8 cellular contexts compared by ENCODE assay signal in genomic region chr10:73625004-73625883, GRCh38. TPM values are rescaled to one million over a fixed set of nuclear protein-coding genes. Genes with fewer than 3 reads are reported as not detected.
DNase-seq lines count a peak whose midpoint lies in the region; ATAC-seq and TF ChIP-seq lines count a peak whose summit lies in the region.

No MANE protein-coding gene starts in this region.

- H4K12ac ChIP-seq in trophoblast cell (ENCODE audit: low read depth, low read length) = no peak overlapping the region

- H3K9me3 Mint-ChIP-seq in activated naive CD4-positive, alpha-beta T cell treated with anti-CD3 and anti-CD28 coated beads, Interleukin-2, amount 50 U/mL, for 72 hours = no peaks in the 10 kb centered on the region

- no CpG with 5 or more reads among the region's 46 CpGs for WGBS in trophoblast cell (ENCODE audit: extremely low coverage, insufficient coverage, insufficient read length)

- no peaks in the 10 kb centered on the region for H3K9me2 ChIP-seq in MM.1S (replicated peaks; ENCODE audit: insufficient read depth, low read length)

- no peaks in the 10 kb centered on the region for H3K36me3 ChIP-seq in H7 (replicated peaks; ENCODE audit: control insufficient read depth, insufficient read depth, low read length)
- H3K36me3 ChIP-seq in MM.1S (replicated peaks; ENCODE audit: insufficient read depth, low read length) = no peaks in the 10 kb centered on the region
- no peaks in the 10 kb centered on the region for H3K36me3 ChIP-seq in left ventricle myocardium inferior
- H3K36me3 ChIP-seq in trophoblast cell (ENCODE audit: control insufficient read depth in 1 of 2, insufficient read depth in 2 of 2, low read length in 2 of 2) = no peaks in the 10 kb centered on the region

- peak overlapping the region; percentile 17 for H3K18ac ChIP-seq in trophoblast cell (ENCODE audit: low read length)

- peaks cover 11% of the 10 kb centered on the region for H3K79me1 ChIP-seq in trophoblast cell (ENCODE audit: low read length)

- intact Hi-C loops in left ventricle myocardium inferior (cut with micrococcal nuclease) = no loop called here

- H3K79me2 ChIP-seq in MM.1S (ENCODE audit: low read length) = peaks cover 5% of the 10 kb centered on the region; the same call in 1 of the 2 replicates
- peaks cover 7% of the 10 kb centered on the region for H3K79me2 ChIP-seq in trophoblast cell (ENCODE audit: control insufficient read depth, insufficient read depth, low read length, poor library complexity)

- H4K8ac ChIP-seq in trophoblast cell (ENCODE audit: low read depth, low read length) = peak overlapping the region; percentile 55

- H3K4ac ChIP-seq in trophoblast cell (ENCODE audit: low read depth, low read length) = peak overlapping the region; percentile 7

- peak overlapping the region; percentile 10 for H3K14ac ChIP-seq in trophoblast cell (ENCODE audit: low read length)

- peaks cover 7 to 10% of the 10 kb centered on the region in 2 donors for H3K36me3 Mint-ChIP-seq in activated naive CD4-positive, alpha-beta T cell treated with anti-CD3 and anti-CD28 coated beads, Interleukin-2, amount 50 U/mL, for 72 hours

- H3K4me3 ChIP-seq in H7 (ENCODE audit: insufficient read depth, low read depth, low read length) (peak overlapping the region; percentile 47), MM.1S (ENCODE audit: low read length) (peak overlapping the region; percentile 84), left ventricle myocardium inferior (peak overlapping the region; percentile 95), trophoblast cell (ENCODE audit: low read depth, low read length) (peak overlapping the region; percentile 94)

- H3F3A ChIP-seq in MM.1S (ENCODE audit: insufficient read depth, low read length) = no peaks in the 10 kb centered on the region

- no peak overlapping the region for H2BK12ac ChIP-seq in trophoblast cell (ENCODE audit: low read length)

- H3K23ac ChIP-seq in trophoblast cell (ENCODE audit: low read length) = no peak overlapping the region

- H3K4me1 ChIP-seq in MM.1S (ENCODE audit: low read length) = no peaks in the 10 kb centered on the region
- peaks cover 21% of the 10 kb centered on the region for H3K4me1 ChIP-seq in left ventricle myocardium inferior
- peaks cover 0 to 3% of the 10 kb centered on the region in 2 experiments for H3K4me1 ChIP-seq in trophoblast cell (ENCODE audit: control insufficient read depth in 1 of 2, insufficient read depth in 2 of 2, low read length in 2 of 2)

- no peak overlapping the region for H2AK5ac ChIP-seq in trophoblast cell (ENCODE audit: low read length)

- peak overlapping the region; percentile 4 for H2BK5ac ChIP-seq in trophoblast cell (ENCODE audit: low read depth, low read length, poor library complexity)

- H4K20me1 ChIP-seq in MM.1S (ENCODE audit: insufficient read depth, low read length) = no peaks in the 10 kb centered on the region

- TF ChIP-seq CTCF in MM.1S (IDR thresholded peaks at IDR 0.05; ENCODE audit: low read length) (no peak), left ventricle myocardium inferior (IDR thresholded peaks at IDR 0.05; ENCODE audit: borderline replicate concordance) (no peak)

- H3K27ac ChIP-seq in MM.1S (ENCODE audit: low read length) = no peak overlapping the region
- H3K27ac ChIP-seq in left ventricle myocardium inferior (replicated peaks) = peak overlapping the region; percentile 77
- H3K27ac ChIP-seq in trophoblast cell (ENCODE audit: low read depth, low read length) = peak overlapping the region; percentile 28

- peak; percentile 2 to 71 for ATAC-seq in activated naive CD4-positive, alpha-beta T cell treated with anti-CD3 and anti-CD28 coated beads, Interleukin-2, amount 50 U/mL, for 72 hours

- H3K9ac ChIP-seq in MM.1S (ENCODE audit: low read length) (peak overlapping the region; percentile 56), trophoblast cell (ENCODE audit: low read length) (peak overlapping the region; percentile 86)

- peak overlapping the region; percentile 79 for H2AFZ ChIP-seq in MM.1S (ENCODE audit: low read length)
- H2AFZ ChIP-seq in trophoblast cell (ENCODE audit: insufficient read depth, low read length, poor library complexity) = peak overlapping the region; percentile 24

- H3K4me2 ChIP-seq in MM.1S (ENCODE audit: low read depth, low read length) = peak overlapping the region; percentile 53
- H3K4me2 ChIP-seq in trophoblast cell (ENCODE audit: low read length) = peak overlapping the region; percentile 88

- H3K27me3 ChIP-seq in H7 (ENCODE audit: control insufficient read depth, insufficient read depth, low read length) (no peaks in the 10 kb centered on the region), MM.1S (replicated peaks; ENCODE audit: insufficient read depth, low read length) (no peaks in the 10 kb centered on the region), left ventricle myocardium inferior (ENCODE audit: low read depth) (no peaks in the 10 kb centered on the region), trophoblast cell (ENCODE audit: insufficient read depth, low read length) (no peaks in the 10 kb centered on the region)

- peak overlapping the region; percentile 33 for H4K91ac ChIP-seq in trophoblast cell (ENCODE audit: low read depth, low read length)

- H3K9me3 ChIP-seq in MM.1S (replicated peaks; ENCODE audit: insufficient read depth, low read length) (no peaks in the 10 kb centered on the region), left ventricle myocardium inferior (replicated peaks) (no peaks in the 10 kb centered on the region), trophoblast cell (ENCODE audit: insufficient read depth, low read depth, low read length) (no peaks in the 10 kb centered on the region)

- peak overlapping the region; percentile 96 to 98 for H3K27ac Mint-ChIP-seq in activated naive CD4-positive, alpha-beta T cell treated with anti-CD3 and anti-CD28 coated beads, Interleukin-2, amount 50 U/mL, for 72 hours

- DNase-seq in activated CD8-positive, alpha-beta memory T cell treated with anti-CD3 and anti-CD28 coated beads, Interleukin-2, amount 50 U/mL, for 4 hours = peak; percentile 26
- DNase-seq in activated CD8-positive, alpha-beta memory T cell treated with anti-CD3 and anti-CD28 coated beads, Interleukin-2, amount 50 U/mL, for 48 hours = no peak
- peak; percentile 88 for DNase-seq in H7
- peak; percentile 27 for DNase-seq in MM.1S
- no peak for DNase-seq in activated naive CD4-positive, alpha-beta T cell treated with anti-CD3 and anti-CD28 coated beads, Interleukin-2, amount 50 U/mL, for 72 hours (ENCODE audit: low spot score in 2 of 2)
- peak; percentile 30 for DNase-seq in left ventricle myocardium inferior
- DNase-seq in trophoblast cell = peak; percentile 29 to 61
- no peak for DNase-seq in HPDE6-E6E7 (ENCODE audit: extremely low spot score)

- H2BK120ac ChIP-seq in trophoblast cell (ENCODE audit: insufficient read depth, low read length, poor library complexity) = peak overlapping the region; percentile 0

RNA-seq across cellular contexts. Expression of gene MYOZ1, which starts 16.0 kb away (rescaled TPM):
- 2.0 and 2.8 TPM in 2 replicates for total RNA-seq in H7 (2014; rRNA removed; shearing (Covaris generic))
- total RNA-seq in activated naive CD4-positive, alpha-beta T cell treated with anti-CD3 and anti-CD28 coated beads, Interleukin-2, amount 50 U/mL, for 72 hours = not detected
- 4.8 TPM for total RNA-seq in left ventricle myocardium inferior
- 16.9 and 17.4 TPM in 2 replicates for polyA plus RNA-seq in trophoblast cell (2013)

RNA-seq across cellular contexts. Expression of gene SYNPO2L, which starts 30.6 kb away (rescaled TPM):
- total RNA-seq in H7 (2014; rRNA removed; shearing (Covaris generic)) = 0.11 TPM in 1 of 2 replicates, not detected in the other
- total RNA-seq in activated naive CD4-positive, alpha-beta T cell treated with anti-CD3 and anti-CD28 coated beads, Interleukin-2, amount 50 U/mL, for 72 hours = not detected
- total RNA-seq in left ventricle myocardium inferior = 290 TPM
- 0.03 TPM in 2 replicates for polyA plus RNA-seq in trophoblast cell (2013)

RNA-seq across cellular contexts. Expression of gene USP54, which starts 34.1 kb away (rescaled TPM):
- total RNA-seq in H7 (2014; rRNA removed; shearing (Covaris generic)) = 25.0 and 28.4 TPM in 2 replicates
- 1 to 10 TPM; 4.6 to 6.2 TPM for total RNA-seq in activated naive CD4-positive, alpha-beta T cell treated with anti-CD3 and anti-CD28 coated beads, Interleukin-2, amount 50 U/mL, for 72 hours
- total RNA-seq in left ventricle myocardium inferior = 19.6 TPM
- polyA plus RNA-seq in trophoblast cell (2013) = 7.0 and 7.8 TPM in 2 replicates

Comparison
In these comparisons a context has a peak if more than half of its experiments do, and no peak if none do; other contexts are left out.
1. DNase-seq: peak in activated CD8-positive, alpha-beta memory T cell treated with anti-CD3 and anti-CD28 coated beads, Interleukin-2, amount 50 U/mL, for 4 hours (single experiment), H7 (single experiment), MM.1S (single experiment), left ventricle myocardium inferior (single experiment) and trophoblast cell (2 of 2); none in activated CD8-positive, alpha-beta memory T cell treated with anti-CD3 and anti-CD28 coated beads, Interleukin-2, amount 50 U/mL, for 48 hours (single experiment), activated naive CD4-positive, alpha-beta T cell treated with anti-CD3 and anti-CD28 coated beads, Interleukin-2, amount 50 U/mL, for 72 hours (0 of 2) and HPDE6-E6E7 (single experiment).
2. RNA of gene SYNPO2L, which starts 30.6 kb away (total RNA-seq): 290 TPM in left ventricle myocardium inferior (single experiment); not detected in activated naive CD4-positive, alpha-beta T cell treated with anti-CD3 and anti-CD28 coated beads, Interleukin-2, amount 50 U/mL, for 72 hours and 0.11 TPM in H7; every median in the first group is over 100 times any median in the second.
3. Peak in every context shown above with its lines, with median percentiles within 50 percentile points of each other: H3K4me3 ChIP-seq.